ENCODE assay signal across 19 cellular contexts in the genomic region with DNA sequence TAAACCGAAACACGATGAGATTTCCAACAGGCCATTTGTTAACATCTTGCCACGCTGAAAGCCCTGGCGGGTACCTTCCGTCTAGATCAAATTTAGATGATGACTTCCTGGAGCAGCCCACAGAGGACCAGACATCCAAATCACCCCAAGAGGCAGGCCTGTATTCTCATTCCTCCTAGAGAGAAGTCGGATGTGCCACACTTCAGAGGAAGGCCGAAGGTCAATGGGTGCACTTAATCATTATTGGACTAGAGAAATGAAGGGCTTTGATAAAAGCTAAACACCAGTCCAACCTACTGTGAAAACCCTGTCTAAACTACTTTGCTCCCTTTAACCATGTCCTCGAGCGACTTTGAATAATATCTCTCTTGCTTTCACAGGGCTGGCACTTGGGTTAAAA.
A peak's percentile ranks its signal among the peaks of the same experiment; 100 is the strongest.
DNase-seq lines count a peak whose midpoint lies in the region; ATAC-seq and TF ChIP-seq lines count a peak whose summit lies in the region.
"Had no signal": no experiment of that assay in that cellular context is flagged by ENCODE, and none has a peak within 500 bp of the region (broad histone marks: within the 10 kb centered on the region; RNA-seq: fewer than 3 reads in every experiment).

No MANE protein-coding gene starts in this region.

- ATAC-seq in GM21576 (IDR thresholded peaks at IDR 0.05; ENCODE audit: unreplicated experiment) = no peak
- ATAC-seq: CD8-positive, alpha-beta T cell; T-cell had no signal

- DNase-seq in NCI-H2227 (lab: John Stamatoyannopoulos, UW; ENCODE audit: unreplicated experiment) (peak; percentile 47), mesenteric fat pad (ENCODE audit: low spot score) (peak; percentile 22), spleen (peak; percentile 16), DMS 273 treated with DMSO at 0.1 percent for 48 hours (lab: John Stamatoyannopoulos, UW) (no peak), WERI-Rb-1 (no peak)
- DNase-seq: activated CD4-positive, CD25-positive, alpha-beta regulatory T cell treated with anti-CD3 and anti-CD28 coated beads, Interleukin-2, amount 50 U/mL, for 72 hours; activated T-cell treated with anti-CD3 and anti-CD28 coated beads, Interleukin-2, amount 50 U/mL, for 24 hours; CD8-positive, alpha-beta T cell; dorsolateral prefrontal cortex; MM.1S; NCI-H146; NCI-H526 treated with DMSO at 0.1 percent for 48 hours; SHP77; substantia nigra; T-cell had no signal

- H3K36me3 Mint-ChIP-seq in brain = peaks cover 9% of the 10 kb centered on the region
- H3K36me3 Mint-ChIP-seq: CD8-positive, alpha-beta T cell; T-cell had no signal

- H3K9me3 ChIP-seq in spleen (no peaks in the 10 kb centered on the region), WERI-Rb-1 (ENCODE audit: severe bottlenecking) (no peaks in the 10 kb centered on the region)

- H3K4me1 ChIP-seq in spleen = peaks cover 0 to 17% (median 3%) of the 10 kb centered on the region in 6 donors

- intact Hi-C loops in spleen (cut with DNase I; ENCODE audit: low total_unique reads) = no loop called here

- H3K36me3 ChIP-seq in spleen (no peaks in the 10 kb centered on the region), WERI-Rb-1 (no peaks in the 10 kb centered on the region)
- H3K36me3 ChIP-seq: cardiac muscle cell had no signal

- TF ChIP-seq CTCF in brain (conservative IDR thresholded peaks at IDR 0.05) (no peak), spleen (IDR thresholded peaks at IDR 0.05 in 8 of 11, conservative IDR thresholded peaks at IDR 0.05 in 3 of 11) (no peak), WERI-Rb-1 (IDR thresholded peaks at IDR 0.05; ENCODE audit: low read depth, low read length) (no peak)

- H3K27me3 ChIP-seq in spleen (replicated peaks in 1 of 7) = no peaks in the 10 kb centered on the region
- no peaks in the 10 kb centered on the region for H3K27me3 ChIP-seq in WERI-Rb-1 (ENCODE audit: insufficient read depth, low read depth, severe bottlenecking)

- no peaks in the 10 kb centered on the region for H3K9me3 Mint-ChIP-seq in brain
- H3K9me3 Mint-ChIP-seq: activated T-cell treated with anti-CD3 and anti-CD28 coated beads, Interleukin-2, amount 50 U/mL, for 24 hours; CD8-positive, alpha-beta T cell; T-cell had no signal

- peaks cover 65% of the 10 kb centered on the region for H3K4me1 Mint-ChIP-seq in brain

- H3K4me3 Mint-ChIP-seq in brain = no peak overlapping the region
- H3K4me3 Mint-ChIP-seq: activated T-cell treated with anti-CD3 and anti-CD28 coated beads, Interleukin-2, amount 50 U/mL, for 24 hours; CD8-positive, alpha-beta T cell; T-cell had no signal

- 78 to 83% (median 79%) methylated on average over 9 of the region's 9 CpGs for WGBS in spleen, 5 donors

- H3K4me3 ChIP-seq in spleen (no peak overlapping the region), WERI-Rb-1 (ENCODE audit: low read depth, low read length) (no peak overlapping the region)
- H3K4me3 ChIP-seq: cardiac muscle cell, dorsolateral prefrontal cortex, lung had no signal

- H3K27me3 Mint-ChIP-seq in brain = no peaks in the 10 kb centered on the region
- H3K27me3 Mint-ChIP-seq: T-cell had no signal

- TF ChIP-seq POLR2A in spleen (IDR thresholded peaks at IDR 0.05) = no peak

- H3K27ac ChIP-seq in spleen = no peak overlapping the region
- no peak overlapping the region for H3K27ac ChIP-seq in WERI-Rb-1
- H3K27ac ChIP-seq: cardiac muscle cell, dorsolateral prefrontal cortex had no signal

- H3K27ac Mint-ChIP-seq in brain = peak overlapping the region in 3 of 5 experiments; percentile 3 to 75 (median 56)
- H3K27ac Mint-ChIP-seq: activated T-cell treated with anti-CD3 and anti-CD28 coated beads, Interleukin-2, amount 50 U/mL, for 24 hours; CD8-positive, alpha-beta T cell; T-cell had no signal

Comparison
In these comparisons a context has a peak if more than half of its experiments do, and no peak if none do; other contexts are left out.
1. DNase-seq: peak in NCI-H2227 (single experiment), mesenteric fat pad (single experiment) and spleen (single experiment); none in DMS 273 treated with DMSO at 0.1 percent for 48 hours (single experiment) and WERI-Rb-1 (single experiment).